18 cellular contexts compared by ENCODE assay signal in the genomic region with DNA sequence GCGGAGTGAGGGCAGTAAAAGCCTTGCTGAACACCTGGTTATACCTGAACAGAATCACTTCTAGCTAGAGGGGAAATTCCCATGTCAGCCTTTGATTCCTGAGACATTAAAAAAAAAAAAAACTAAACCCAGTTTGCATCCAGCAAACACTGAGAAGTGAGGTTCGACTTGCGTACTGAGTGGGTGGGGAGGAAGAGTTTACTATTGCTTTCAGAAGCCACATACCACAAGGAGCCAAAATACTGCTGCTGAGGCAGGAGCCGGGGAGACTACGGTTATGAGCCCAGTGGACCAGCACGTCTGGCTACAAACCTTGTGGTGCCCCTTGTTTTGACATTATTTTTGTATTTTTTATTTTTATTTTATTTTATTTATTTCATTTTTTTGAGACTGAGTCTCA. TPM values are rescaled to one million over a fixed set of nuclear protein-coding genes. Genes with fewer than 3 reads are reported as not detected.
DNase-seq lines count a peak whose midpoint lies in the region; ATAC-seq and TF ChIP-seq lines count a peak whose summit lies in the region.
"Had no signal": no experiment of that assay in that cellular context is flagged by ENCODE, and none has a peak within 500 bp of the region (broad histone marks: within the 10 kb centered on the region; RNA-seq: fewer than 3 reads in every experiment).

No MANE protein-coding gene starts in this region.

- H2AFZ ChIP-seq in neural progenitor cell (replicated peaks): no peak overlapping the region
- H2AFZ ChIP-seq: parathyroid adenoma had no signal

- H3K27me3 ChIP-seq in neural progenitor cell: peaks cover 14% of the 10 kb centered on the region
- H3K27me3 ChIP-seq in H7 (ENCODE audit: control insufficient read depth, insufficient read depth, low read length): no peaks in the 10 kb centered on the region
- H3K27me3 ChIP-seq: tibial artery had no signal

- H3K79me2 ChIP-seq in neural progenitor cell (ENCODE audit: low read depth): no peaks in the 10 kb centered on the region
- H3K79me2 ChIP-seq: parathyroid adenoma had no signal

- peak; percentile 32 for ATAC-seq in activated CD8-positive, alpha-beta T cell treated with anti-CD3 and anti-CD28 coated beads for 36 hours
- ATAC-seq in activated CD8-positive, alpha-beta T cell treated with anti-CD3 and anti-CD28 coated beads, Interleukin-2, amount 10 ng/mL, durations not matched to agents 7 days and 5 days: no peak
- ATAC-seq in GM19455 (IDR thresholded peaks at IDR 0.05; ENCODE audit: unreplicated experiment) (peak; percentile 51), HG03432 (IDR thresholded peaks at IDR 0.05; ENCODE audit: unreplicated experiment) (peak; percentile 47), HG02973 (IDR thresholded peaks at IDR 0.05; ENCODE audit: unreplicated experiment) (no peak)

- no peak for TF ChIP-seq CTCF in activated CD8-positive, alpha-beta T cell treated with anti-CD3 and anti-CD28 coated beads for 36 hours (IDR thresholded peaks at IDR 0.05)
- TF ChIP-seq CTCF in neural progenitor cell (IDR thresholded peaks at IDR 0.05): no peak

- no peaks in the 10 kb centered on the region for H3K9me3 Mint-ChIP-seq in activated CD8-positive, alpha-beta T cell treated with anti-CD3 and anti-CD28 coated beads for 36 hours
- H3K9me3 Mint-ChIP-seq in activated CD8-positive, alpha-beta T cell treated with anti-CD3 and anti-CD28 coated beads, Interleukin-2, amount 10 ng/mL, durations not matched to agents 7 days and 5 days (ENCODE audit: insufficient read depth): no peaks in the 10 kb centered on the region
- H3K9me3 Mint-ChIP-seq in neural progenitor cell: peaks cover 7% of the 10 kb centered on the region

- intact Hi-C loops in activated CD8-positive, alpha-beta T cell treated with anti-CD3 and anti-CD28 coated beads for 36 hours (cut with micrococcal nuclease): no loop called here

- H3K4me3 Mint-ChIP-seq in activated CD8-positive, alpha-beta T cell treated with anti-CD3 and anti-CD28 coated beads for 36 hours: no peak overlapping the region
- H3K4me3 Mint-ChIP-seq in activated CD8-positive, alpha-beta T cell treated with anti-CD3 and anti-CD28 coated beads, Interleukin-2, amount 10 ng/mL, durations not matched to agents 7 days and 5 days: no peak overlapping the region
- no peak overlapping the region for H3K4me3 Mint-ChIP-seq in neural progenitor cell
- H3K4me3 Mint-ChIP-seq: brain, endodermal cell had no signal

- no peaks in the 10 kb centered on the region for H3K4me1 ChIP-seq in neural progenitor cell

- H3K9me3 ChIP-seq in neural progenitor cell (ENCODE audit: low read depth): no peaks in the 10 kb centered on the region
- H3K9me3 ChIP-seq: SK-N-SH, tibial artery had no signal

- no peaks in the 10 kb centered on the region for H3F3A ChIP-seq in neural progenitor cell (ENCODE audit: low read depth)

- no peak overlapping the region for H3K9ac ChIP-seq in neural progenitor cell
- H3K9ac ChIP-seq: parathyroid adenoma, SK-N-SH had no signal

- H3K36me3 ChIP-seq in neural progenitor cell (no peaks in the 10 kb centered on the region), H7 (replicated peaks; ENCODE audit: control insufficient read depth, insufficient read depth, low read length) (no peaks in the 10 kb centered on the region)
- H3K36me3 ChIP-seq: tibial artery had no signal

- H3K27me3 Mint-ChIP-seq in activated CD8-positive, alpha-beta T cell treated with anti-CD3 and anti-CD28 coated beads for 36 hours: no peaks in the 10 kb centered on the region
- H3K27me3 Mint-ChIP-seq in activated CD8-positive, alpha-beta T cell treated with anti-CD3 and anti-CD28 coated beads, Interleukin-2, amount 10 ng/mL, durations not matched to agents 7 days and 5 days (ENCODE audit: low read depth): peaks cover 7% of the 10 kb centered on the region
- peaks cover 9% of the 10 kb centered on the region for H3K27me3 Mint-ChIP-seq in neural progenitor cell (ENCODE audit: insufficient read depth, low read depth)
- H3K27me3 Mint-ChIP-seq: brain had no signal

- no peaks in the 10 kb centered on the region for H4K20me1 ChIP-seq in neural progenitor cell (ENCODE audit: low read depth)

- H3K4me2 ChIP-seq in neural progenitor cell: no peak overlapping the region
- H3K4me2 ChIP-seq: SK-N-SH had no signal

- no peak overlapping the region for H3K27ac Mint-ChIP-seq in activated CD8-positive, alpha-beta T cell treated with anti-CD3 and anti-CD28 coated beads for 36 hours
- H3K27ac Mint-ChIP-seq in activated CD8-positive, alpha-beta T cell treated with anti-CD3 and anti-CD28 coated beads, Interleukin-2, amount 10 ng/mL, durations not matched to agents 7 days and 5 days: no peak overlapping the region
- peak overlapping the region; percentile 24 for H3K27ac Mint-ChIP-seq in neural progenitor cell
- H3K27ac Mint-ChIP-seq: endodermal cell had no signal

- CTCF ChIA-PET in activated CD8-positive, alpha-beta T cell treated with anti-CD3 and anti-CD28 coated beads for 36 hours (lab: Charles Lee): no interaction called here
- CTCF ChIA-PET in activated CD8-positive, alpha-beta T cell treated with anti-CD3 and anti-CD28 coated beads, Interleukin-2, amount 10 ng/mL, durations not matched to agents 7 days and 5 days (lab: Charles Lee): no interaction called here

- no peak overlapping the region for H3K27ac ChIP-seq in neural progenitor cell
- H3K27ac ChIP-seq: parathyroid adenoma, tibial artery had no signal

- peak; percentile 44 for DNase-seq in activated CD8-positive, alpha-beta T cell treated with anti-CD3 and anti-CD28 coated beads for 36 hours
- no peak for DNase-seq in activated CD8-positive, alpha-beta T cell treated with anti-CD3 and anti-CD28 coated beads, Interleukin-2, amount 10 ng/mL, durations not matched to agents 7 days and 5 days
- DNase-seq in neural progenitor cell (ENCODE audit: low spot score) (no peak), H7 (no peak), cortex of kidney (lab: John Stamatoyannopoulos, UW) (no peak)
- DNase-seq: ACHN; Calu3; endodermal cell; foreskin melanocyte; SK-N-SH; stimulated activated CD4-positive, alpha-beta T cell treated with anti-CD3 and anti-CD28 coated beads, Interleukin-12 subunit alpha, Interleukin-12 subunit beta, amount 100 ng/mL, for 4 hours; tibial artery had no signal

- no peaks in the 10 kb centered on the region for H3K36me3 Mint-ChIP-seq in activated CD8-positive, alpha-beta T cell treated with anti-CD3 and anti-CD28 coated beads for 36 hours (ENCODE audit: low read depth)
- no peaks in the 10 kb centered on the region for H3K36me3 Mint-ChIP-seq in activated CD8-positive, alpha-beta T cell treated with anti-CD3 and anti-CD28 coated beads, Interleukin-2, amount 10 ng/mL, durations not matched to agents 7 days and 5 days (ENCODE audit: low read depth)
- H3K36me3 Mint-ChIP-seq in neural progenitor cell: peaks cover 4% of the 10 kb centered on the region

- no peak overlapping the region for H3K4me3 ChIP-seq in neural progenitor cell
- no peak overlapping the region for H3K4me3 ChIP-seq in H7 (ENCODE audit: insufficient read depth, low read depth, low read length)
- H3K4me3 ChIP-seq: tibial artery had no signal

- H3K4me1 Mint-ChIP-seq in activated CD8-positive, alpha-beta T cell treated with anti-CD3 and anti-CD28 coated beads for 36 hours (ENCODE audit: low read depth): peaks cover 13% of the 10 kb centered on the region
- H3K4me1 Mint-ChIP-seq in activated CD8-positive, alpha-beta T cell treated with anti-CD3 and anti-CD28 coated beads, Interleukin-2, amount 10 ng/mL, durations not matched to agents 7 days and 5 days (ENCODE audit: low read depth): peaks cover 6% of the 10 kb centered on the region
- H3K4me1 Mint-ChIP-seq in neural progenitor cell: peaks cover 26% of the 10 kb centered on the region
- H3K4me1 Mint-ChIP-seq: brain had no signal

- POLR2A ChIA-PET in activated CD8-positive, alpha-beta T cell treated with anti-CD3 and anti-CD28 coated beads for 36 hours (lab: Charles Lee): interaction anchor here (0.7 kb wide), 1 partner anchor 21 kb away, joined by 3 read pairs; no protein-coding TSS in a partner anchor
- POLR2A ChIA-PET in activated CD8-positive, alpha-beta T cell treated with anti-CD3 and anti-CD28 coated beads, Interleukin-2, amount 10 ng/mL, durations not matched to agents 7 days and 5 days (lab: Charles Lee): no interaction called here

RNA-seq across cellular contexts. Expression of a gene that starts 2.7 kb away (rescaled TPM):
- total RNA-seq in activated CD8-positive, alpha-beta T cell treated with anti-CD3 and anti-CD28 coated beads for 36 hours: under 1 TPM in 1 of 2 experiments, not detected in 1; 0.49 TPM
- total RNA-seq in activated CD8-positive, alpha-beta T cell treated with anti-CD3 and anti-CD28 coated beads, Interleukin-2, amount 10 ng/mL, durations not matched to agents 7 days and 5 days: not detected
- not detected in 2 replicates for total RNA-seq in neural progenitor cell (ENCODE audit: low replicate concordance)
- total RNA-seq in H7 (2014; rRNA removed; shearing (Covaris generic)): 0.07 TPM in 1 of 2 replicates, not detected in the other
- total RNA-seq: Calu3, H4 had no signal

RNA-seq across cellular contexts. Expression of a gene that starts 22.5 kb away (rescaled TPM):
- 1,000 to 10,000 TPM; 1,838 to 1,893 TPM for total RNA-seq in activated CD8-positive, alpha-beta T cell treated with anti-CD3 and anti-CD28 coated beads for 36 hours
- total RNA-seq in activated CD8-positive, alpha-beta T cell treated with anti-CD3 and anti-CD28 coated beads, Interleukin-2, amount 10 ng/mL, durations not matched to agents 7 days and 5 days: 1,000 to 10,000 TPM; 1,229 to 1,232 TPM
- 5,433 and 5,441 TPM in 2 replicates for total RNA-seq in neural progenitor cell (ENCODE audit: low replicate concordance)
- total RNA-seq in H7 (2014; rRNA removed; shearing (Covaris generic)): 2,082 and 2,647 TPM in 2 replicates

RNA-seq across cellular contexts. Expression of a gene that starts 39.4 kb away (rescaled TPM):
- 10 to 100 TPM; 23.4 to 24.7 TPM for total RNA-seq in activated CD8-positive, alpha-beta T cell treated with anti-CD3 and anti-CD28 coated beads for 36 hours
- total RNA-seq in activated CD8-positive, alpha-beta T cell treated with anti-CD3 and anti-CD28 coated beads, Interleukin-2, amount 10 ng/mL, durations not matched to agents 7 days and 5 days: 10 to 100 TPM; 27.1 to 28.9 TPM
- total RNA-seq in neural progenitor cell (ENCODE audit: low replicate concordance): 26.8 and 28.2 TPM in 2 replicates
- total RNA-seq in H7 (2014; rRNA removed; shearing (Covaris generic)): 40.4 and 42.8 TPM in 2 replicates

Comparison
In these comparisons a context has a peak if more than half of its experiments do, and no peak if none do; other contexts are left out.
1. ATAC-seq: peak in activated CD8-positive, alpha-beta T cell treated with anti-CD3 and anti-CD28 coated beads for 36 hours (single experiment), GM19455 (single experiment) and HG03432 (single experiment); none in activated CD8-positive, alpha-beta T cell treated with anti-CD3 and anti-CD28 coated beads, Interleukin-2, amount 10 ng/mL, durations not matched to agents 7 days and 5 days (single experiment) and HG02973 (single experiment).